In genomic region chr5:69238760-69239251, GRCh38 we compare ENCODE assay signal across 14 cellular contexts. TPM values are rescaled to one million over a fixed set of nuclear protein-coding genes. Genes with fewer than 3 reads are reported as not detected.
DNase-seq lines count a peak whose midpoint lies in the region; ATAC-seq and TF ChIP-seq lines count a peak whose summit lies in the region.
"Had no signal": no experiment of that assay in that cellular context is flagged by ENCODE, and none has a peak within 500 bp of the region (broad histone marks: within the 10 kb centered on the region; RNA-seq: fewer than 3 reads in every experiment).

No MANE protein-coding gene starts in this region.

- CTCF ChIA-PET in CD4-positive, alpha-beta memory T cell (lab: Charles Lee; ENCODE audit: partially characterized antibody): interaction anchor here (0.5 to 0.6 kb wide), 2 partner anchors 32 to 100 kb away, joined by 3 read pairs; no protein-coding TSS in a partner anchor
- CTCF ChIA-PET in PC-3 (lab: Charles Lee): no interaction called here

- no peaks in the 10 kb centered on the region for H3K9me3 Mint-ChIP-seq in CD4-positive, alpha-beta memory T cell
- no peaks in the 10 kb centered on the region for H3K9me3 Mint-ChIP-seq in naive thymus-derived CD8-positive, alpha-beta T cell
- H3K9me3 Mint-ChIP-seq: activated CD4-positive, alpha-beta T cell treated with anti-CD3 and anti-CD28 coated beads, Interleukin-2, amount 10 ng/mL, durations not matched to agents 24 days and 14 days; IgD-negative memory B cell had no signal

- no peaks in the 10 kb centered on the region for H3F3A ChIP-seq in PC-3 (ENCODE audit: low read length, unreplicated experiment)

- H3K4me3 Mint-ChIP-seq in CD4-positive, alpha-beta memory T cell: peak overlapping the region in 5 of 8 donors; percentile 11 to 53 (median 38)
- peak overlapping the region in 7 of 10 donors; percentile 7 to 63 (median 41) for H3K4me3 Mint-ChIP-seq in naive thymus-derived CD8-positive, alpha-beta T cell
- H3K4me3 Mint-ChIP-seq: activated CD4-positive, alpha-beta T cell treated with anti-CD3 and anti-CD28 coated beads, Interleukin-2, amount 10 ng/mL, durations not matched to agents 24 days and 14 days; activated naive CD8-positive, alpha-beta T cell treated with anti-CD3 and anti-CD28 coated beads, Interleukin-2, amount 10 ng/mL, durations not matched to agents 7 days and 5 days had no signal

- H3K36me3 Mint-ChIP-seq in CD4-positive, alpha-beta memory T cell: peaks cover 32 to 45% of the 10 kb centered on the region in 2 donors
- peaks cover 4 to 42% (median 28%) of the 10 kb centered on the region in 3 donors for H3K36me3 Mint-ChIP-seq in naive thymus-derived CD8-positive, alpha-beta T cell

- H3K4me1 Mint-ChIP-seq in CD4-positive, alpha-beta memory T cell: peaks cover 46 to 87% (median 64%) of the 10 kb centered on the region in 4 donors
- H3K4me1 Mint-ChIP-seq in naive thymus-derived CD8-positive, alpha-beta T cell: peaks cover 29 to 76% (median 68%) of the 10 kb centered on the region in 4 donors

- no peaks in the 10 kb centered on the region for H3K27me3 ChIP-seq in CD4-positive, alpha-beta memory T cell (ENCODE audit: insufficient read depth, low read length)
- H3K27me3 ChIP-seq in PC-3 (ENCODE audit: low read length): no peaks in the 10 kb centered on the region
- H3K27me3 ChIP-seq: SJCRH30 had no signal

- intact Hi-C loops in CD4-positive, alpha-beta memory T cell (cut with micrococcal nuclease): no loop called here
- intact Hi-C loops in PC-3 (cut with micrococcal nuclease): loop anchor here (1.0 to 5.0 kb wide), 2 partner anchors 91 to 147 kb away; partner anchors contain the start of gene SLC30A5

- H3K4me1 ChIP-seq in CD4-positive, alpha-beta memory T cell (ENCODE audit: insufficient read depth, low read length): peaks cover 38% of the 10 kb centered on the region
- H3K4me1 ChIP-seq in PC-3 (ENCODE audit: insufficient read depth, low read length): peaks cover 30% of the 10 kb centered on the region
- H3K4me1 ChIP-seq: SJCRH30 had no signal

- DNase-seq in CD4-positive, alpha-beta memory T cell: no peak
- peak; percentile 89 for DNase-seq in PC-3
- peak; percentile 76 for DNase-seq in choroid plexus epithelial cell (ENCODE audit: low read depth)
- DNase-seq in naive thymus-derived CD8-positive, alpha-beta T cell: no peak
- no peak for DNase-seq in DMS53 (lab: John Stamatoyannopoulos, UW)
- DNase-seq in stimulated activated CD4-positive, alpha-beta T cell treated with anti-CD3 and anti-CD28 coated beads, Interleukin-12 subunit alpha, Interleukin-12 subunit beta, amount 100 ng/mL, for 4 hours: no peak
- DNase-seq: activated CD4-positive, alpha-beta T cell treated with anti-CD3 and anti-CD28 coated beads, Interleukin-2, amount 10 ng/mL, durations not matched to agents 24 days and 14 days; activated naive CD8-positive, alpha-beta T cell treated with anti-CD3 and anti-CD28 coated beads, Interleukin-2, amount 10 ng/mL, durations not matched to agents 7 days and 5 days; DMS 273 treated with DMSO at 0.1 percent for 48 hours; right cardiac atrium; SJCRH30 had no signal

- BruUV-seq in PC-3 (replicated peaks; lab: Mats Ljungman, UMichigan): no TSS peak

- peak overlapping the region in 2 of 7 donors; percentile 13 to 45 for H3K27ac Mint-ChIP-seq in CD4-positive, alpha-beta memory T cell
- peak overlapping the region in 2 of 10 donors; percentile 2 to 13 for H3K27ac Mint-ChIP-seq in naive thymus-derived CD8-positive, alpha-beta T cell
- H3K27ac Mint-ChIP-seq: activated CD4-positive, alpha-beta T cell treated with anti-CD3 and anti-CD28 coated beads, Interleukin-2, amount 10 ng/mL, durations not matched to agents 24 days and 14 days; activated naive CD8-positive, alpha-beta T cell treated with anti-CD3 and anti-CD28 coated beads, Interleukin-2, amount 10 ng/mL, durations not matched to agents 7 days and 5 days; IgD-negative memory B cell had no signal

- H3K4me2 ChIP-seq in PC-3 (ENCODE audit: low read length): peak overlapping the region; percentile 71

- no peaks in the 10 kb centered on the region for H3K27me3 Mint-ChIP-seq in CD4-positive, alpha-beta memory T cell
- H3K27me3 Mint-ChIP-seq in naive thymus-derived CD8-positive, alpha-beta T cell: no peaks in the 10 kb centered on the region
- H3K27me3 Mint-ChIP-seq: activated CD4-positive, alpha-beta T cell treated with anti-CD3 and anti-CD28 coated beads, Interleukin-2, amount 10 ng/mL, durations not matched to agents 24 days and 14 days; activated naive CD8-positive, alpha-beta T cell treated with anti-CD3 and anti-CD28 coated beads, Interleukin-2, amount 10 ng/mL, durations not matched to agents 7 days and 5 days; IgD-negative memory B cell had no signal

- H3K9ac ChIP-seq in PC-3 (ENCODE audit: low read length): no peak overlapping the region

- ATAC-seq in PC-3 (peak; percentile 62), HG02938 (IDR thresholded peaks at IDR 0.05; ENCODE audit: unreplicated experiment) (no peak), HG02852 (IDR thresholded peaks at IDR 0.05; ENCODE audit: unreplicated experiment) (no peak)
- no peak for ATAC-seq in naive thymus-derived CD8-positive, alpha-beta T cell
- ATAC-seq: right cardiac atrium had no signal

- TF ChIP-seq CTCF in PC-3 (conservative IDR thresholded peaks at IDR 0.05; ENCODE audit: low read depth, low read length): no peak
- no peak for TF ChIP-seq CTCF in choroid plexus epithelial cell (conservative IDR thresholded peaks at IDR 0.05; ENCODE audit: low read depth, low read length)

- POLR2A ChIA-PET in CD4-positive, alpha-beta memory T cell (lab: Charles Lee; ENCODE audit: partially characterized antibody): no interaction called here
- POLR2A ChIA-PET in PC-3 (lab: Charles Lee; ENCODE audit: unreplicated experiment): no interaction called here
- POLR2A ChIA-PET in naive thymus-derived CD8-positive, alpha-beta T cell (lab: Charles Lee): no interaction called here

- no peak overlapping the region for H3K4me3 ChIP-seq in CD4-positive, alpha-beta memory T cell (ENCODE audit: low read length in 2 of 2)
- H3K4me3 ChIP-seq in PC-3 (ENCODE audit: low read length) (peak overlapping the region; percentile 22; the same call in 1 of the 2 replicates), choroid plexus epithelial cell (ENCODE audit: low read depth, low read length) (no peak overlapping the region)
- H3K4me3 ChIP-seq: SJCRH30 had no signal

- H3K9me3 ChIP-seq in CD4-positive, alpha-beta memory T cell (ENCODE audit: control insufficient read depth in 1 of 2, low read length in 2 of 2): no peaks in the 10 kb centered on the region
- H3K9me3 ChIP-seq in PC-3 (ENCODE audit: low read length): no peaks in the 10 kb centered on the region
- H3K9me3 ChIP-seq: SJCRH30 had no signal

- peaks cover 5% of the 10 kb centered on the region for H3K36me3 ChIP-seq in CD4-positive, alpha-beta memory T cell (ENCODE audit: insufficient read depth, low read length)
- H3K36me3 ChIP-seq in PC-3 (ENCODE audit: low read depth, low read length): peaks cover 10% of the 10 kb centered on the region

- H3K79me2 ChIP-seq in PC-3 (ENCODE audit: low read length): peaks cover 72% of the 10 kb centered on the region

- no peaks in the 10 kb centered on the region for H3K9me2 ChIP-seq in PC-3 (replicated peaks; ENCODE audit: low read length)

- no peaks in the 10 kb centered on the region for H4K20me1 ChIP-seq in PC-3 (ENCODE audit: low read length)

- H3K27ac ChIP-seq in CD4-positive, alpha-beta memory T cell (ENCODE audit: low read depth, low read length): no peak overlapping the region
- H3K27ac ChIP-seq in PC-3 (ENCODE audit: low read length): peak overlapping the region; percentile 62
- H3K27ac ChIP-seq: SJCRH30 had no signal

- H2AFZ ChIP-seq in PC-3 (ENCODE audit: low read length): no peak overlapping the region

RNA-seq across cellular contexts. Expression of gene CDK7, which starts 4.1 kb away (rescaled TPM):
- 10 to 100 TPM; 16.5 to 20.2 TPM for total RNA-seq in CD4-positive, alpha-beta memory T cell
- 10 to 100 TPM; 25.0 to 34.4 TPM for polyA plus RNA-seq in CD4-positive, alpha-beta memory T cell
- total RNA-seq in PC-3 (2014; rRNA removed): 19.9 and 26.6 TPM in 2 replicates
- 10 to 100 TPM; 20.6 to 25.4 TPM for total RNA-seq in naive thymus-derived CD8-positive, alpha-beta T cell
- polyA plus RNA-seq in naive thymus-derived CD8-positive, alpha-beta T cell: 10 to 100 TPM; 18.2 to 20.8 (median 19.4) TPM

RNA-seq across cellular contexts. Expression of gene CENPH, which starts 49.4 kb away (rescaled TPM):
- 1 to 10 TPM; 6.1 to 6.9 TPM for total RNA-seq in CD4-positive, alpha-beta memory T cell
- 1 to 10 TPM; 6.3 to 8.3 TPM for polyA plus RNA-seq in CD4-positive, alpha-beta memory T cell
- 22.1 and 27.8 TPM in 2 replicates for total RNA-seq in PC-3 (2014; rRNA removed)
- total RNA-seq in naive thymus-derived CD8-positive, alpha-beta T cell: 1 to 10 TPM; 8.3 to 9.7 TPM
- 10 to 100 TPM in 2 of 3 donors, 1 to 10 TPM in 1; 8.2 to 10.7 (median 10.1) TPM for polyA plus RNA-seq in naive thymus-derived CD8-positive, alpha-beta T cell

Comparison
In these comparisons a context has a peak if more than half of its experiments do, and no peak if none do; other contexts are left out.
1. DNase-seq: peak in PC-3 (single experiment) and choroid plexus epithelial cell (single experiment); none in CD4-positive, alpha-beta memory T cell (0 of 5), naive thymus-derived CD8-positive, alpha-beta T cell (0 of 10), DMS53 (single experiment) and stimulated activated CD4-positive, alpha-beta T cell treated with anti-CD3 and anti-CD28 coated beads, Interleukin-12 subunit alpha, Interleukin-12 subunit beta, amount 100 ng/mL, for 4 hours (single experiment).